Comparison of ENCODE assay signal across 9 cellular contexts in the genomic region with DNA sequence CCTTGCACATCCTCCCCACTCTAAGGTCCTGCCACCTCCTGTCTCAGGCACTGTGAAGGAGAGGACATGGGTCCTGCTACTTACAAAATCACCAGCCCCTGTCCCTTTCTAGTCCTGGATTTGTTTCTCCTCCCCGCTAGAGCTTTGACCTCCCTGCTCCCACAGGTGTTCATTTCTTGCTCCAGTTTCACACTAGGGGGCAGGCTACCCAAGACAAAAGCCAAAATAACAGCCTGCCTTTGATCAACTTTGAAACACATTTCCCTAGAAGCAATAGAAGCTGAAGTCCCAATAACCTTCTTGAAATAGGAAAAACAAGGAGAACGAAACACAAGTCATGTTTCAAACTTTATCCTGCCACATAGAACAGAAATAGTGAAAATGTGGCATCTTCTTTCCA.
DNase-seq lines count a peak whose midpoint lies in the region; ATAC-seq and TF ChIP-seq lines count a peak whose summit lies in the region.
"Had no signal": no experiment of that assay in that cellular context is flagged by ENCODE, and none has a peak within 500 bp of the region (broad histone marks: within the 10 kb centered on the region; RNA-seq: fewer than 3 reads in every experiment).

No MANE protein-coding gene starts in this region.

- no peaks in the 10 kb centered on the region for H3K9me3 Mint-ChIP-seq in T-helper 2 cell treated with Interferon-gamma antibody and Interleukin-4, amounts not matched to agents 5 μg/mL and 100 μg/mL, for 36 hours
- H3K9me3 Mint-ChIP-seq: naive thymus-derived CD8-positive, alpha-beta T cell had no signal

- no peak for TF ChIP-seq POLR2A in erythroblast (IDR thresholded peaks at IDR 0.05; ENCODE audit: low read length)

- no peak overlapping the region for H3K4me3 Mint-ChIP-seq in T-helper 2 cell treated with Interferon-gamma antibody and Interleukin-4, amounts not matched to agents 5 μg/mL and 100 μg/mL, for 36 hours
- H3K4me3 Mint-ChIP-seq: naive thymus-derived CD8-positive, alpha-beta T cell had no signal

- H3K36me3 Mint-ChIP-seq in T-helper 2 cell treated with Interferon-gamma antibody and Interleukin-4, amounts not matched to agents 5 μg/mL and 100 μg/mL, for 36 hours (ENCODE audit: low read depth): no peaks in the 10 kb centered on the region
- H3K36me3 Mint-ChIP-seq: naive thymus-derived CD8-positive, alpha-beta T cell had no signal

- H3K4me1 Mint-ChIP-seq in T-helper 2 cell treated with Interferon-gamma antibody and Interleukin-4, amounts not matched to agents 5 μg/mL and 100 μg/mL, for 36 hours (ENCODE audit: low read depth): no peaks in the 10 kb centered on the region
- H3K4me1 Mint-ChIP-seq: naive thymus-derived CD8-positive, alpha-beta T cell had no signal

- H3K27me3 Mint-ChIP-seq in T-helper 2 cell treated with Interferon-gamma antibody and Interleukin-4, amounts not matched to agents 5 μg/mL and 100 μg/mL, for 36 hours (ENCODE audit: low read depth): peaks cover 3% of the 10 kb centered on the region

- peak; percentile 2 for DNase-seq in NCI-H1092 treated with DMSO at 0.1 percent for 48 hours (lab: John Stamatoyannopoulos, UW)
- no peak for DNase-seq in NCI-H1092 (lab: John Stamatoyannopoulos, UW)
- DNase-seq in T-helper 2 cell treated with Interferon-gamma antibody and Interleukin-4, amounts not matched to agents 5 μg/mL and 100 μg/mL, for 36 hours (ENCODE audit: low spot score): no peak
- peak; percentile 1 to 26 for DNase-seq in erythroblast (lab: John Stamatoyannopoulos, UW)
- DNase-seq in renal cortical epithelial cell (ENCODE audit: low read depth): peak; percentile 31
- DNase-seq in cerebellum (ENCODE audit: low spot score): no peak
- no peak for DNase-seq in middle frontal gyrus (ENCODE audit: extremely low spot score, low spot score)

- ATAC-seq in HG02885 (IDR thresholded peaks at IDR 0.05; ENCODE audit: poor library complexity, unreplicated experiment): peak; percentile 78

- peak overlapping the region; percentile 34 for H3K27ac Mint-ChIP-seq in T-helper 2 cell treated with Interferon-gamma antibody and Interleukin-4, amounts not matched to agents 5 μg/mL and 100 μg/mL, for 36 hours

Comparison
In these comparisons a context has a peak if more than half of its experiments do, and no peak if none do; other contexts are left out.
1. DNase-seq: peak in NCI-H1092 treated with DMSO at 0.1 percent for 48 hours (single experiment), erythroblast (2 of 2) and renal cortical epithelial cell (single experiment); none in NCI-H1092 (single experiment), T-helper 2 cell treated with Interferon-gamma antibody and Interleukin-4, amounts not matched to agents 5 μg/mL and 100 μg/mL, for 36 hours (single experiment), cerebellum (single experiment) and middle frontal gyrus (single experiment).